8 cellular contexts compared by ENCODE assay signal in the genomic region with DNA sequence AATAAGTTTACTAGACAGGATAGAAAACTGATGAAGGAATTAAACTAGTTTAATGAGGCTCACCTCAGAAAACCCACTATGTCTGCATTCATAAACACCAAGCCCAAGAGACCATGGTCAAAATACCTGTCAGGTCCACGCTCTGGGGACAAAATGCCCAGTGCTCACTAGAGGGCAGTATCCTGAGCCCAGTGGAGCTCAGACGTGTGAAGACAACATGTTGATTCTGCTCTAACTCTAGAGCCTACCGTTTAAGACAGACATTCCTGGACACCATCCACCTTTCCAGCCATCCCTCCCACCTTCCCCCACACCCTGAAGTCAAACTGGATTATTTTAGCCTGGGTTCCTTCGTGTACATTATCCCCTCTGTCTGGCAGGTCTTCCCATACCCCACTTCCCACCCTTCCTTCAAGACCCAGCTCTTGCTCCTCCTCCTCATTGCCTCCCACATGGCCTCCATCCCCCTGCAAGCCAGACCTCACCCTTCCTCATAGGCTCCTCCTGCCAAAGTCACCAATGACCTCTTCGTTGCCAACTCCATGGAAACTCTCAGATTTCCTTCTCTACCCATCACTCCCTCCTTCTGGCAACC.
DNase-seq lines count a peak whose midpoint lies in the region; ATAC-seq and TF ChIP-seq lines count a peak whose summit lies in the region.

No MANE protein-coding gene starts in this region.

- no peaks in the 10 kb centered on the region for H3K79me2 ChIP-seq in OCI-LY3 (ENCODE audit: low read length)

- H4K20me1 ChIP-seq in OCI-LY3 (ENCODE audit: insufficient read depth, low read length) = no peaks in the 10 kb centered on the region

- H2AFZ ChIP-seq in OCI-LY3 (ENCODE audit: low read depth, low read length) = no peak overlapping the region

- H3K4me1 ChIP-seq in OCI-LY3 (ENCODE audit: low read length) = peaks cover 2% of the 10 kb centered on the region; the same call in 1 of the 2 replicates
- no peaks in the 10 kb centered on the region for H3K4me1 ChIP-seq in colonic mucosa

- TF ChIP-seq CTCF in AG09309 (IDR thresholded peaks at IDR 0.05; ENCODE audit: control insufficient read depth, insufficient read depth, low read depth, low read length, missing control alignments) (peak; percentile 61), GM12801 (IDR thresholded peaks at IDR 0.05; ENCODE audit: extremely low read depth, insufficient read length) (peak; percentile 10), OCI-LY3 (IDR thresholded peaks at IDR 0.05; ENCODE audit: low read depth, low read length) (peak; percentile 49), colonic mucosa (IDR thresholded peaks at IDR 0.05) (peak; percentile 62)

- ATAC-seq in HG03039 (IDR thresholded peaks at IDR 0.05; ENCODE audit: unreplicated experiment) (no peak), HG02970 (IDR thresholded peaks at IDR 0.05; ENCODE audit: low FRiP score, unreplicated experiment) (no peak)

- peaks cover 16% of the 10 kb centered on the region for H3K27me3 ChIP-seq in OCI-LY3 (ENCODE audit: low read depth, low read length)
- H3K27me3 ChIP-seq in colonic mucosa = no peaks in the 10 kb centered on the region

- H3K9ac ChIP-seq in OCI-LY3 (ENCODE audit: low read length) = no peak overlapping the region
- H3K9ac ChIP-seq in colonic mucosa (ENCODE audit: low read depth in 2 of 2, low read length in 2 of 2) = no peak overlapping the region

- intact Hi-C loops in colonic mucosa (cut with DNase I) = no loop called here

- H3K27ac ChIP-seq in OCI-LY3 (ENCODE audit: low read length) (no peak overlapping the region), colonic mucosa (no peak overlapping the region)

- no peak for DNase-seq in AG09309 (ENCODE audit: low read depth)
- no peak for DNase-seq in colonic mucosa
- peak; percentile 34 for DNase-seq in myocyte (ENCODE audit: low read depth)
- DNase-seq in DMS153 treated with DMSO at 0.1 percent for 48 hours (lab: John Stamatoyannopoulos, UW; ENCODE audit: unreplicated experiment) = no peak

- H3K4me3 ChIP-seq in AG09309 (ENCODE audit: control insufficient read depth, low read depth, low read length) = no peak overlapping the region
- H3K4me3 ChIP-seq in OCI-LY3 (ENCODE audit: low read length) = no peak overlapping the region
- H3K4me3 ChIP-seq in colonic mucosa = no peak overlapping the region

- no peak overlapping the region for H3K4me2 ChIP-seq in OCI-LY3 (ENCODE audit: low read length)

- H3K36me3 ChIP-seq in OCI-LY3 (replicated peaks; ENCODE audit: low read depth, low read length) = no peaks in the 10 kb centered on the region
- no peaks in the 10 kb centered on the region for H3K36me3 ChIP-seq in colonic mucosa

- H3K9me3 ChIP-seq in OCI-LY3 (ENCODE audit: insufficient read depth, low read length) (no peaks in the 10 kb centered on the region), colonic mucosa (no peaks in the 10 kb centered on the region)

Comparison
In these comparisons a context has a peak if more than half of its experiments do, and no peak if none do; other contexts are left out.
1. CTCF ChIP-seq: peak in every context shown above with its lines; median percentile 62 in colonic mucosa; 61 in AG09309; 49 in OCI-LY3; 10 in GM12801.